In the genomic region with DNA sequence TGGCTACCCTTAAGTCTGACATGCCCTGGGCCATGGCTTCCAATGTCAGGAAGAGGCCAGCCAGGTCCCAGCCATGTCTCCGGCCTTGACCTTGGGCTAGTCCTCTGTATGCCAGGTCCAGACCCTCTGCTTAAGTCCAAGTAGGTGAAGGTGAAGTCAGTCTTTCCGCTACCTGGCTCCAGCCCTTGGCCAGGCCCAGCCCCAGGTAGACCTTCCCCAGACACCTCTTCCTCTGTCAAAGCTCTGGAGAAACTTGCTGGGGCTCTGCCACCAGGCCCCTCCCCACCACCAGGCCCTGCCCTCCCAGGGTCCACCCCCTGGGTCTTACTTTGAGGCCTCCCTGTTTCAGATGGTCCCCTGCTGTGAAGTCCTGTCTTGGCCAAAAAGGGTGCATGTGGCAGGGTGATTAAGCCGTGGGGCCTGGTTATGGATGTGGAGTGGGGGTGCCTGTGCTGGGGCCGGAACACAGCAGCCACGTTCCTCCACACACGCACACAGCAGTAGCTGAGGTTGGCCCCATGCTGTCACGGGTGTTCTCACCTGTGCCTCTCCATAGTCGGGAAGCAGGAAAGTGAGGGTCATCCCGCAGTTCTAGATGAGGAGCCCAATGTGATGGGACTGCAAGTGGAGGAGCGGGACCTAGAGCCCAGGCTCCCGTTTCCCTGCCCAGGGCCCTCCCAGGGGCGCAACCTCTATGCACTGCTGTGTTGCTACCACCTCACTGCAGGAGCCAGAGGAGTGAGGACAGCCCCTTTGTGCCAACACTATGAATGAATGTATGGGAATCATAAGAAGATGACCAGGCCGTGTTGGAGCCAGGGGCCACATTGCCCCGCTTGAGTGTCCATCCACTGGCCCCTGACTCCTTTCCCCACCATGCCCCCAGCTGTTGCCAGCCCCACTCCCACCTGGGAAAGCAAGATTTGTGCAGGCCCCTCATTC, we compare ENCODE assay signal across 25 cellular contexts.
"Had no signal": no experiment of that assay in that cellular context is flagged by ENCODE, and none has a peak within 500 bp of the region (broad histone marks: within the 10 kb centered on the region; RNA-seq: fewer than 3 reads in every experiment).

No MANE protein-coding gene starts in this region.

- H3K9me3 ChIP-seq: neutrophil, ovary, prostate gland had no signal

- H3K27me3 ChIP-seq: brain microvascular endothelial cell, esophagus muscularis mucosa, heart right ventricle, ovary, suprapubic skin, tibial artery had no signal

- H3K4me3 ChIP-seq: esophagus muscularis mucosa, heart right ventricle, ovary, prostate gland, smooth muscle cell, suprapubic skin, tibial artery had no signal

- H3K4me1 ChIP-seq: foreskin keratinocyte, heart right ventricle, prostate gland had no signal

- H3K36me3 ChIP-seq: brain microvascular endothelial cell, esophagus muscularis mucosa, heart right ventricle, neutrophil, ovary, prostate gland, suprapubic skin, tibial artery had no signal

- DNase-seq: activated CD4-positive, alpha-beta T cell treated with anti-CD3 and anti-CD28 coated beads for 36 hours; activated CD4-positive, alpha-beta T cell treated with anti-CD3 and anti-CD28 coated beads, Interleukin-2, amount 50 U/mL, for 48 hours; activated CD4-positive, CD25-positive, alpha-beta regulatory T cell; activated CD8-positive, alpha-beta memory T cell treated with anti-CD3 and anti-CD28 coated beads for 24 hours; activated gamma-delta T cell; activated naive CD4-positive, alpha-beta T cell treated with anti-CD3 and anti-CD28 coated beads, Interleukin-2, amount 50 U/mL, for 16 hours; amniotic stem cell; brain microvascular endothelial cell; endodermal cell; heart right ventricle; left ventricle myocardium superior; ovary; retina; stimulated activated CD4-positive, alpha-beta T cell treated with anti-CD3 and anti-CD28 coated beads, Interleukin-15, amount 100 ng/mL, for 24 hours; stimulated activated CD4-positive, alpha-beta T cell treated with anti-CD3 and anti-CD28 coated beads, Interleukin-2, amount 100 ng/mL, for 24 hours; stimulated activated naive CD4-positive, alpha-beta T cell had no signal

- H3K4me3 Mint-ChIP-seq: activated CD4-positive, alpha-beta T cell treated with anti-CD3 and anti-CD28 coated beads for 36 hours; dendritic cell treated with granulocyte-macrophage colony-stimulating factor and Interleukin-4, amounts not matched to agents 40 ng/mL and 50 ng/mL, for 4 days; endodermal cell; nephron had no signal

- ATAC-seq: activated CD4-positive, alpha-beta T cell treated with anti-CD3 and anti-CD28 coated beads for 36 hours; heart right ventricle; left ventricle myocardium superior had no signal

- H3K27ac ChIP-seq: brain microvascular endothelial cell, esophagus muscularis mucosa, foreskin keratinocyte, heart right ventricle, neutrophil, ovary, prostate gland, suprapubic skin, tibial artery had no signal

- H3K4me1 Mint-ChIP-seq: endodermal cell, nephron had no signal

- H3K27ac Mint-ChIP-seq: activated CD4-positive, alpha-beta T cell treated with anti-CD3 and anti-CD28 coated beads for 36 hours; dendritic cell treated with granulocyte-macrophage colony-stimulating factor and Interleukin-4, amounts not matched to agents 40 ng/mL and 50 ng/mL, for 4 days; endodermal cell; nephron had no signal

- H3K4me2 ChIP-seq: smooth muscle cell had no signal
